Comparison of ENCODE assay signal across 29 cellular contexts in the genomic region with DNA sequence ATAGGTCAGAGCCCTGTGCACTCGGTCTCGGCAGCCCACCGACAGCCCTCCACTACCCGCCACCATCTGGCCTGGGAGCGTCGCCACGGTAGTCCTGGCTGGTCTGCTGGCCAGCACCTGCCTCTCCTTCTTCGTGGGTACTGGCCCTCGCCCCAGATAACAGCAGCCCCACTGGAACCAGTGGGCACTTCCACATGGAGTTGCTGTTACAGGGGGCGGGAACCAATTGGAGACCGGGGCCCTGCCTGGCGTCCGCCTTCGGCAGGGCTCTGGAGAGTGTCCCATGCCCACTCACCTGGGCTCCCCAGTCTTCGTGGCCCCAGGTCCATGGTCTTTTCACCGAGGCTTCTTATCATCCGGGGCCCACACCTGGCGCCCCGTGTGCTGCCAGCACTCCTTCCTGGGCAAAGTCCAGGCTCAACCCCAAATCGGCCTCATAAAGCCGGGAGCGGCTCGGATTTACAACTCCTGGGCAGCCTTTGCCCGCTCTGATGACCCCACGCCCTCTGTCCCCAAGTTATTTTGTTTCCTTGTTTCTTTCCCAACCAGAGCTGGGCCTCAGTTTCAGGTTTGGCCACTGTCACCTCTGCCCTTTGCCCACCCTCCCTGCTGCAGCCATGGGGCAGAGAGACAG. TPM values are rescaled to one million over a fixed set of nuclear protein-coding genes. Genes with fewer than 3 reads are reported as not detected.
DNase-seq lines count a peak whose midpoint lies in the region; ATAC-seq and TF ChIP-seq lines count a peak whose summit lies in the region.
"Had no signal": no experiment of that assay in that cellular context is flagged by ENCODE, and none has a peak within 500 bp of the region (broad histone marks: within the 10 kb centered on the region; RNA-seq: fewer than 3 reads in every experiment).

No MANE protein-coding gene starts in this region.

- H3K9ac ChIP-seq in colonic mucosa (ENCODE audit: low read depth in 2 of 2, low read length in 2 of 2), result peak overlapping the region; percentile 88 to 97
- peak overlapping the region; percentile 98 for H3K9ac ChIP-seq in mucosa of rectum (ENCODE audit: low read depth in 1 of 2, low read length in 2 of 2)

- H3K36me3 ChIP-seq in colonic mucosa (no peaks in the 10 kb centered on the region), mucosa of rectum (ENCODE audit: control insufficient read depth in 2 of 2, insufficient read depth in 2 of 2, low read length in 2 of 2) (peaks cover 19 to 21% of the 10 kb centered on the region in 2 donors), suprapubic skin (peaks cover 19% of the 10 kb centered on the region)
- H3K36me3 ChIP-seq: thoracic aorta had no signal

- H3K4me3 ChIP-seq in colonic mucosa (peak overlapping the region; percentile 68), mucosa of rectum (ENCODE audit: low read length in 2 of 2) (peak overlapping the region; percentile 93 to 96), suprapubic skin (no peak overlapping the region)
- H3K4me3 ChIP-seq: esophagus squamous epithelium, gastrocnemius medialis, spleen, thoracic aorta had no signal

- 89% methylated on average over 21 of the region's 25 CpGs for WGBS in suprapubic skin

- no peaks in the 10 kb centered on the region for H3K4me1 ChIP-seq in colonic mucosa
- peaks cover 29 to 49% of the 10 kb centered on the region in 2 donors for H3K4me1 ChIP-seq in mucosa of rectum (ENCODE audit: control insufficient read depth in 2 of 2, insufficient read depth in 2 of 2, low read length in 2 of 2)
- H3K4me1 ChIP-seq in suprapubic skin, result peaks cover 18% of the 10 kb centered on the region

- no peak for TF ChIP-seq POLR2A in suprapubic skin (IDR thresholded peaks at IDR 0.05)

- ATAC-seq in stimulated activated naive B cell treated with anti-CD40 and anti-IgM and Interleukin-4, amounts not matched to agents 10 μg/mL and 1 μg/mL and 100 μg/mL, for 72 hours (replicated peaks), result no peak
- no peak for ATAC-seq in HG02798 (IDR thresholded peaks at IDR 0.05; ENCODE audit: poor library complexity, unreplicated experiment)
- ATAC-seq: gastrocnemius medialis, PC-3, WTC11 had no signal

- peaks cover 9% of the 10 kb centered on the region in 2 donors for H3K36me3 Mint-ChIP-seq in stimulated activated naive B cell treated with anti-CD40 and anti-IgM and Interleukin-4, amounts not matched to agents 10 μg/mL and 1 μg/mL and 100 μg/mL, for 72 hours
- H3K36me3 Mint-ChIP-seq: WTC11 had no signal

- H3K4me1 Mint-ChIP-seq in stimulated activated naive B cell treated with anti-CD40 and anti-IgM and Interleukin-4, amounts not matched to agents 10 μg/mL and 1 μg/mL and 100 μg/mL, for 72 hours, result peaks cover 34 to 61% of the 10 kb centered on the region in 2 donors

- intact Hi-C loops in colonic mucosa (cut with DNase I), result loop anchor here (5.0 kb wide), 1 partner anchor 104 kb away; no protein-coding TSS in a partner anchor

- DNase-seq in HT-29 (ENCODE audit: low spot score) (peak; percentile 93), colonic mucosa (peak; percentile 92), suprapubic skin (ENCODE audit: low spot score in 2 of 2) (no peak)
- no peak for DNase-seq in stimulated activated naive B cell treated with anti-CD40 and anti-IgM and Interleukin-4, amounts not matched to agents 10 μg/mL and 1 μg/mL and 100 μg/mL, for 72 hours
- no peak for DNase-seq in activated naive CD4-positive, alpha-beta T cell treated with anti-CD3 and anti-CD28 coated beads, Interleukin-2, amount 50 U/mL, for 16 hours
- DNase-seq: activated CD4-positive, alpha-beta T cell treated with anti-CD3 and anti-CD28 coated beads, Interleukin-2, amount 50 U/mL, for 48 hours; brain microvascular endothelial cell; CD8-positive, alpha-beta memory T cell; DMS79; endodermal cell; esophagus squamous epithelium; gastrocnemius medialis; Karpas-422; mammary epithelial cell; MV-4-11; NCI-H510A treated with DMSO at 0.1 percent for 48 hours; occipital lobe; PC-3; retina; SHP77; spleen; stimulated activated CD4-positive, alpha-beta T cell treated with anti-CD3 and anti-CD28 coated beads, Interleukin-2, amount 100 ng/mL, for 48 hours; stimulated activated naive CD4-positive, alpha-beta T cell; T1000 had no signal

- H3K9me3 ChIP-seq in colonic mucosa, result no peaks in the 10 kb centered on the region
- no peaks in the 10 kb centered on the region for H3K9me3 ChIP-seq in mucosa of rectum (ENCODE audit: control insufficient read depth in 2 of 2, low read length in 2 of 2)
- H3K9me3 ChIP-seq in suprapubic skin, result no peaks in the 10 kb centered on the region
- H3K9me3 ChIP-seq: esophagus squamous epithelium, gastrocnemius medialis, spleen, thoracic aorta had no signal

- no peaks in the 10 kb centered on the region for H3K27me3 Mint-ChIP-seq in stimulated activated naive B cell treated with anti-CD40 and anti-IgM and Interleukin-4, amounts not matched to agents 10 μg/mL and 1 μg/mL and 100 μg/mL, for 72 hours
- H3K27me3 Mint-ChIP-seq: CD8-positive, alpha-beta memory T cell had no signal

- H3K4me3 Mint-ChIP-seq in stimulated activated naive B cell treated with anti-CD40 and anti-IgM and Interleukin-4, amounts not matched to agents 10 μg/mL and 1 μg/mL and 100 μg/mL, for 72 hours, result no peak overlapping the region
- H3K4me3 Mint-ChIP-seq: endodermal cell, WTC11 had no signal

- TF ChIP-seq CTCF in colonic mucosa (IDR thresholded peaks at IDR 0.05) (no peak), suprapubic skin (IDR thresholded peaks at IDR 0.05) (no peak)

- peak overlapping the region; percentile 94 for H3K27ac ChIP-seq in colonic mucosa
- peak overlapping the region; percentile 95 to 99 for H3K27ac ChIP-seq in mucosa of rectum (ENCODE audit: low read depth in 2 of 2, low read length in 2 of 2)
- no peak overlapping the region for H3K27ac ChIP-seq in suprapubic skin
- H3K27ac ChIP-seq: brain microvascular endothelial cell, esophagus squamous epithelium, thoracic aorta had no signal

- H3K27me3 ChIP-seq in colonic mucosa, result no peaks in the 10 kb centered on the region
- no peaks in the 10 kb centered on the region for H3K27me3 ChIP-seq in mucosa of rectum (ENCODE audit: control insufficient read depth in 2 of 2, insufficient read depth in 2 of 2, low read length in 2 of 2)
- no peaks in the 10 kb centered on the region for H3K27me3 ChIP-seq in suprapubic skin
- H3K27me3 ChIP-seq: brain microvascular endothelial cell, esophagus squamous epithelium, gastrocnemius medialis, spleen had no signal

- no peak for TF ChIP-seq EP300 in suprapubic skin (IDR thresholded peaks at IDR 0.05)

- no peaks in the 10 kb centered on the region for H3K9me3 Mint-ChIP-seq in stimulated activated naive B cell treated with anti-CD40 and anti-IgM and Interleukin-4, amounts not matched to agents 10 μg/mL and 1 μg/mL and 100 μg/mL, for 72 hours
- H3K9me3 Mint-ChIP-seq: CD8-positive, alpha-beta memory T cell; endodermal cell; WTC11 had no signal

- peak overlapping the region; percentile 33 for H3K27ac Mint-ChIP-seq in stimulated activated naive B cell treated with anti-CD40 and anti-IgM and Interleukin-4, amounts not matched to agents 10 μg/mL and 1 μg/mL and 100 μg/mL, for 72 hours
- H3K27ac Mint-ChIP-seq: endodermal cell had no signal

RNA-seq across cellular contexts. Expression of gene EHD1, which starts 12.9 kb away (rescaled TPM):
- total RNA-seq in HT-29 (2014; rRNA removed; shearing (Covaris generic)), result 118 and 123 TPM in 2 replicates
- 10 to 100 TPM; 66.5 to 72.3 TPM for total RNA-seq in colonic mucosa
- total RNA-seq in suprapubic skin, result 10 to 100 TPM; 47.8 to 85.4 (median 76.8) TPM

RNA-seq across cellular contexts. Expression of gene ATG2A, which starts 25.7 kb away (rescaled TPM):
- 47.1 and 50.5 TPM in 2 replicates for total RNA-seq in HT-29 (2014; rRNA removed; shearing (Covaris generic))
- total RNA-seq in colonic mucosa, result 10 to 100 TPM; 30.6 to 32.8 TPM
- 10 to 100 TPM; 69.5 to 82.2 (median 76.0) TPM for total RNA-seq in suprapubic skin

RNA-seq across cellular contexts. Expression of gene PPP2R5B, which starts 33.2 kb away (rescaled TPM):
- total RNA-seq in HT-29 (2014; rRNA removed; shearing (Covaris generic)), result 7.9 and 8.9 TPM in 2 replicates
- total RNA-seq in colonic mucosa, result 10 to 100 TPM; 18.6 to 36.1 TPM
- total RNA-seq in suprapubic skin, result 10 to 100 TPM; 20.1 to 38.3 (median 27.3) TPM

RNA-seq across cellular contexts. Expression of gene GPHA2, which starts 44.4 kb away (rescaled TPM):
- not detected in 2 replicates for total RNA-seq in HT-29 (2014; rRNA removed; shearing (Covaris generic))
- total RNA-seq in colonic mucosa (not detected), suprapubic skin (not detected)
- total RNA-seq: CD8-positive, alpha-beta memory T cell; esophagus squamous epithelium; gastrocnemius medialis; mammary epithelial cell; myocyte; occipital lobe; PC-3; spleen; thoracic aorta had no signal

RNA-seq across cellular contexts. Expression of gene CDC42BPG, which starts 46.9 kb away (rescaled TPM):
- total RNA-seq in HT-29 (2014; rRNA removed; shearing (Covaris generic)), result 22.7 and 24.7 TPM in 2 replicates
- total RNA-seq in colonic mucosa (10 to 100 TPM; 29.3 to 41.6 TPM), suprapubic skin (10 to 100 TPM; 42.2 to 64.9 (median 61.1) TPM)

Comparison
In these comparisons a context has a peak if more than half of its experiments do, and no peak if none do; other contexts are left out.
1. DNase-seq: peak in HT-29 (single experiment) and colonic mucosa (single experiment); none in stimulated activated naive B cell treated with anti-CD40 and anti-IgM and Interleukin-4, amounts not matched to agents 10 μg/mL and 1 μg/mL and 100 μg/mL, for 72 hours (single experiment), suprapubic skin (0 of 2) and activated naive CD4-positive, alpha-beta T cell treated with anti-CD3 and anti-CD28 coated beads, Interleukin-2, amount 50 U/mL, for 16 hours (single experiment).